2 cellular contexts compared by ENCODE assay signal in the genomic region with DNA sequence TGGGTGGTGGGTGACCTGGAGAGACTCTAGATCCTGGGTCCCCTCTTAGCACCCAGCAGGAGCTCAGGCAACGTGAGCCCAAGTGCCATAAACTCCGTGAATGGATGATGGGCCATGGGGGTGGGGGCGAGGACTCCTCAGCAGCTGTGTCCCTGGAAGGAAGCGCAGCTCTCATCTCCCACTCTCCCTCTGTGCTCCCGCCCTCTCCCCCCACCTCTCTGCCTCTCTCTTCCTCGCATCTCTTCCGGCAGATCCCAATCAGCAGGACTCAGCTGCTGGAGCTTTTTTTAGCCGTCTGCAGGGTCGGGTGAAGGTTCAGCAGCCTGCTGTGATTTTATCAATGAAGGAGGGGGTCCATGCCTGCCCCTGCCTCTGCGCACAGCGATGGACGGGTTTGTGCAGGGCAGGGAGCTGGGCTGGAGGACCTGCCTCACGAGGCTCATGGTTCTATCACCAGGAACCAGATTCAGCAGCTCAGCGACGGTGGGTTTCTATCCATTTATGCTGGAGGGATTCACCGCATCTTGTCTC.
TF ChIP-seq lines count a peak whose summit lies in the region.

No MANE protein-coding gene starts in this region.

TF ChIP-seq in A549, 52 proteins besides CTCF, POLR2A, EP300 and RAD21:
- TF ChIP-seq POLR2AphosphoS2 (conservative IDR thresholded peaks at IDR 0.05; ENCODE audit: low read length) (no peak), PHF8 (IDR thresholded peaks at IDR 0.05; ENCODE audit: borderline replicate concordance, low read depth) (no peak), HOXB13 (CRISPR knock-in tag; IDR thresholded peaks at IDR 0.05; ENCODE audit: low read depth) (no peak), TP53 (CRISPR knock-in tag; IDR thresholded peaks at IDR 0.05) (no peak), NR3C1 (IDR thresholded peaks at IDR 0.05) (no peak), CEBPB (IDR thresholded peaks at IDR 0.05) (no peak), FOSL2 (IDR thresholded peaks at IDR 0.05) (no peak), FOSL2 (CRISPR knock-in tag; IDR thresholded peaks at IDR 0.05) (no peak), EHF (CRISPR knock-in tag; IDR thresholded peaks at IDR 0.05) (no peak), ESRRA (IDR thresholded peaks at IDR 0.05; ENCODE audit: borderline replicate concordance, low read length) (no peak), ZC3H11A (IDR thresholded peaks at IDR 0.05) (no peak), NFE2L2 (conservative IDR thresholded peaks at IDR 0.05; ENCODE audit: low read length) (no peak)
- TF ChIP-seq, protein P1, sequence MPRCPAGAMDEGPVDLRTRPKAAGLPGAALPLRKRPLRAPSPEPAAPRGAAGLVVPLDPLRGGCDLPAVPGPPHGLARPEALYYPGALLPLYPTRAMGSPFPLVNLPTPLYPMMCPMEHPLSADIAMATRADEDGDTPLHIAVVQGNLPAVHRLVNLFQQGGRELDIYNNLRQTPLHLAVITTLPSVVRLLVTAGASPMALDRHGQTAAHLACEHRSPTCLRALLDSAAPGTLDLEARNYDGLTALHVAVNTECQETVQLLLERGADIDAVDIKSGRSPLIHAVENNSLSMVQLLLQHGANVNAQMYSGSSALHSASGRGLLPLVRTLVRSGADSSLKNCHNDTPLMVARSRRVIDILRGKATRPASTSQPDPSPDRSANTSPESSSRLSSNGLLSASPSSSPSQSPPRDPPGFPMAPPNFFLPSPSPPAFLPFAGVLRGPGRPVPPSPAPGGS (IDR thresholded peaks at IDR 0.05): no peak

TF ChIP-seq in K562, 482 proteins besides CTCF, POLR2A, EP300 and RAD21 (continues in another document):
- TF ChIP-seq ZEB2 (IDR thresholded peaks at IDR 0.05) (0 out of 2 replicates have a peak, but pooled peaks have one; percentile 47), SRSF1 (IDR thresholded peaks at IDR 0.05; ENCODE audit: low read depth, low read length) (no peak), ETV1 (tag; conservative IDR thresholded peaks at IDR 0.05; ENCODE audit: low read depth) (peak; percentile 87), CCAR2 (IDR thresholded peaks at IDR 0.05; ENCODE audit: low read depth, low read length) (no peak), SREBF2 (CRISPR knock-in tag; IDR thresholded peaks at IDR 0.05) (no peak), LCOR (CRISPR knock-in tag; IDR thresholded peaks at IDR 0.05) (no peak), CCNT2 (IDR thresholded peaks at IDR 0.05; ENCODE audit: borderline replicate concordance, extremely low read depth, insufficient read length, low read depth, low read length) (peak; percentile 37), NFIC (IDR thresholded peaks at IDR 0.05) (peak; percentile 74), HMGN3 (IDR thresholded peaks at IDR 0.05; ENCODE audit: borderline replicate concordance, extremely low read depth, insufficient read length, low read depth, low read length) (peak; percentile 33), BHLHE40 (IDR thresholded peaks at IDR 0.05; ENCODE audit: low read length) (peak; percentile 32; the same call in 1 of the 2 replicates), ZNF408 (CRISPR knock-in tag; IDR thresholded peaks at IDR 0.05; ENCODE audit: low read depth) (no peak), FOXM1 (IDR thresholded peaks at IDR 0.05; ENCODE audit: low read depth) (peak; percentile 49; the same call in 1 of the 2 replicates), FOXM1 (CRISPR knock-in tag; IDR thresholded peaks at IDR 0.05; ENCODE audit: low read depth) (no peak), MAZ (CRISPR knock-in tag; conservative IDR thresholded peaks at IDR 0.05 in 1 of 2, IDR thresholded peaks at IDR 0.05 in 1 of 2) (peak; percentile 57 to 95; a peak in 3 of 4 replicates), MTA2 (IDR thresholded peaks at IDR 0.05; ENCODE audit: low read depth) (no peak; the same call in 1 of the 2 replicates), ETV6 (IDR thresholded peaks at IDR 0.05; ENCODE audit: borderline replicate concordance in 1 of 2, low read depth in 2 of 2, low read length in 1 of 2) (peak in 1 of 2 experiments; percentile 19; a peak in 1 of 4 replicates), ETV6 (CRISPR knock-in tag; IDR thresholded peaks at IDR 0.05; ENCODE audit: borderline replicate concordance) (no peak), JUND (IDR thresholded peaks at IDR 0.05; ENCODE audit: borderline replicate concordance, low read depth, low read length) (0 out of 2 replicates have a peak, but pooled peaks have one; percentile 22), JUND (tag; IDR thresholded peaks at IDR 0.05; ENCODE audit: borderline replicate concordance, low read depth, low read length) (no peak; the same call in 2 of the 3 replicates), ZNF224 (CRISPR knock-in tag; IDR thresholded peaks at IDR 0.05) (no peak), ZZZ3 (IDR thresholded peaks at IDR 0.05) (no peak), PHF20 (IDR thresholded peaks at IDR 0.05; ENCODE audit: partially characterized antibody) (no peak), SOX6 (IDR thresholded peaks at IDR 0.05) (peak; percentile 55), MEIS2 (IDR thresholded peaks at IDR 0.05; ENCODE audit: partially characterized antibody) (peak; percentile 31), DPF2 (IDR thresholded peaks at IDR 0.05) (peak; percentile 72), FOXA1 (IDR thresholded peaks at IDR 0.05; ENCODE audit: borderline replicate concordance) (no peak), SMARCA5 (IDR thresholded peaks at IDR 0.05) (no peak), ZNF121 (CRISPR knock-in tag; conservative IDR thresholded peaks at IDR 0.05) (no peak), ZNF384 (IDR thresholded peaks at IDR 0.05; ENCODE audit: low read depth, low read length) (0 out of 2 replicates have a peak, but pooled peaks have one; percentile 30), RFX7 (CRISPR knock-in tag; IDR thresholded peaks at IDR 0.05) (no peak), RAD51 (IDR thresholded peaks at IDR 0.05; ENCODE audit: borderline replicate concordance, low read depth) (no peak), ARID2 (IDR thresholded peaks at IDR 0.05) (no peak), RBM15 (IDR thresholded peaks at IDR 0.05; ENCODE audit: insufficient read depth, low read length) (no peak), CHD4 (IDR thresholded peaks at IDR 0.05; ENCODE audit: insufficient read depth, insufficient replicate concordance, low read depth, low read length, poor library complexity, severe bottlenecking) (no peak), BCOR (IDR thresholded peaks at IDR 0.05) (no peak; the same call in 1 of the 2 replicates), CBFA2T3 (IDR thresholded peaks at IDR 0.05) (peak; percentile 92), MCM2 (IDR thresholded peaks at IDR 0.05; ENCODE audit: low read depth) (no peak), TARDBP (IDR thresholded peaks at IDR 0.05) (no peak)
- TF ChIP-seq, protein P2, sequence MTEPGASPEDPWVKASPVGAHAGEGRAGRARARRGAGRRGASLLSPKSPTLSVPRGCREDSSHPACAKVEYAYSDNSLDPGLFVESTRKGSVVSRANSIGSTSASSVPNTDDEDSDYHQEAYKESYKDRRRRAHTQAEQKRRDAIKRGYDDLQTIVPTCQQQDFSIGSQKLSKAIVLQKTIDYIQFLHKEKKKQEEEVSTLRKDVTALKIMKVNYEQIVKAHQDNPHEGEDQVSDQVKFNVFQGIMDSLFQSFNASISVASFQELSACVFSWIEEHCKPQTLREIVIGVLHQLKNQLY (CRISPR knock-in tag; conservative IDR thresholded peaks at IDR 0.05): no peak
- TF ChIP-seq, protein P3, sequence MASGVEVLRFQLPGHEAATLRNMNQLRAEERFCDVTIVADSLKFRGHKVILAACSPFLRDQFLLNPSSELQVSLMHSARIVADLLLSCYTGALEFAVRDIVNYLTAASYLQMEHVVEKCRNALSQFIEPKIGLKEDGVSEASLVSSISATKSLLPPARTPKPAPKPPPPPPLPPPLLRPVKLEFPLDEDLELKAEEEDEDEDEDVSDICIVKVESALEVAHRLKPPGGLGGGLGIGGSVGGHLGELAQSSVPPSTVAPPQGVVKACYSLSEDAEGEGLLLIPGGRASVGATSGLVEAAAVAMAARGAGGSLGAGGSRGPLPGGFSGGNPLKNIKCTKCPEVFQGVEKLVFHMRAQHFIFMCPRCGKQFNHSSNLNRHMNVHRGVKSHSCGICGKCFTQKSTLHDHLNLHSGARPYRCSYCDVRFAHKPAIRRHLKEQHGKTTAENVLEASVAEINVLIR (CRISPR knock-in tag; IDR thresholded peaks at IDR 0.05): no peak
- TF ChIP-seq, protein P4, sequence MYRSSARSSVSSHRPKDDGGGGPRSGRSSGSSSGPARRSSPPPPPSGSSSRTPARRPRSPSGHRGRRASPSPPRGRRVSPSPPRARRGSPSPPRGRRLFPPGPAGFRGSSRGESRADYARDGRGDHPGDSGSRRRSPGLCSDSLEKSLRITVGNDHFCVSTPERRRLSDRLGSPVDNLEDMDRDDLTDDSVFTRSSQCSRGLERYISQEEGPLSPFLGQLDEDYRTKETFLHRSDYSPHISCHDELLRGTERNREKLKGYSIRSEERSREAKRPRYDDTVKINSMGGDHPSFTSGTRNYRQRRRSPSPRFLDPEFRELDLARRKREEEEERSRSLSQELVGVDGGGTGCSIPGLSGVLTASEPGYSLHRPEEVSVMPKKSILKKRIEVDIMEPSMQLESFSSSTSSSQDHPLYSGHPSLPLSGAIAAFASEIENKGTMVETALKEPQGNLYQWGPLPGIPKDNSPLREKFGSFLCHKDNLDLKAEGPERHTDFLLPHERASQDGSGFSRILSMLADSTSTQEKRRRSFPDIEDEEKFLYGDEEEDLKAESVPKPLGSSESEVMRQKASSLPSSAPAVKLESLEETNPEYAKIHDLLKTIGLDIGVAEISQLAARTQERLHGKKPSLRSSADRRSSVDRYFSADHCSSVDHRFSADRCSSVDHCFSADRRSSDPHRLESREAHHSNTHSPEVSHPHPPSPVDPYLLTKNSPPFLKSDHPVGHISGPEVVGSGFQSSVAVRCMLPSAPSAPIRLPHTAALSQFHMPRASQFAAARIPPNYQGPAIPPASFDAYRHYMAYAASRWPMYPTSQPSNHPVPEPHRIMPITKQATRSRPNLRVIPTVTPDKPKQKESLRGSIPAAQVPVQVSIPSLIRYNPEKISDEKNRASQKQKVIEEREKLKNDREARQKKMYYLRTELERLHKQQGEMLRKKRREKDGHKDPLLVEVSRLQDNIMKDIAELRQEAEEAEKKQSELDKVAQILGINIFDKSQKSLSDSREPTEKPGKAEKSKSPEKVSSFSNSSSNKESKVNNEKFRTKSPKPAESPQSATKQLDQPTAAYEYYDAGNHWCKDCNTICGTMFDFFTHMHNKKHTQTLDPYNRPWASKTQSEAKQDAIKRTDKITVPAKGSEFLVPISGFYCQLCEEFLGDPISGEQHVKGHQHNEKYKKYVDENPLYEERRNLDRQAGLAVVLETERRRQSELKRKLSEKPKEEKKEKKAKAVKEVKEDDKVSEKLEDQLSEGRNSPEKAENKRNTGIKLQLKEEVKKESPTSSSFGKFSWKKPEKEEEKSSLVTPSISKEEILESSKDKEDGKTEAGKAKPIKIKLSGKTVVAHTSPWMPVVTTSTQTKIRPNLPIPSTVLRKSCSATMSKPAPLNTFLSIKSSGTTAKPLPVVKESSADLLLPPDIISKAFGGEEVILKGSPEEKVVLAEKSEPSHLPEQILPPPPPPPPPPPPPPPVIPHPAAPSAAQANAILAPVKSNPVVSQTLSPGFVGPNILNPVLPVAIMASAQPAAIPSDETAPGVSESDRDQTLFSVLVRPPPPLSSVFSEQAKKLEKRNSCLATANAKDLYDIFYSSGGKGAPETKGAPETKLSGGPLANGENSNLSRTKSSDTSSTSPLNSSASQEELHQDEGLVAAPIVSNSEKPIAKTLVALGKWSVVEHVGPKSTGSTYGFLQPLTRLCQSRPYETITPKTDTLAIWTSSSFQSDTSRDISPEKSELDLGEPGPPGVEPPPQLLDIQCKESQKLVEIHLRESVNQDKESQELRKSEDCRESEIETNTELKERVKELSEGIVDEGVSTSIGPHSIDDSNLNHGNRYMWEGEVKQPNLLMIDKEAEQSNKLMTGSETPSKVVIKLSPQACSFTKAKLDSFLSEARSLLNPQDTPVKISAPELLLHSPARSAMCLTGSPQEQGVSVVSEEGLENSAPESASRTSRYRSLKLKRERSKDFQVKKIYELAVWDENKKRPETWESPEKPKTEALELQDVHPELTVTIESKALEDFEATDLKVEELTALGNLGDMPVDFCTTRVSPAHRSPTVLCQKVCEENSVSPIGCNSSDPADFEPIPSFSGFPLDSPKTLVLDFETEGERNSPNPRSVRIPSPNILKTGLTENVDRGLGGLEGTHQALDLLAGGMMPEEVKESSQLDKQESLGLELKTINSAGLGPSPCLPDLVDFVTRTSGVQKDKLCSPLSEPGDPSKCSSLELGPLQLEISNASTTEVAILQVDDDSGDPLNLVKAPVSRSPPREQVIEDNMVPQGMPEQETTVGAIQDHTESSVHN (IDR thresholded peaks at IDR 0.05; ENCODE audit: borderline replicate concordance in 1 of 2, low read depth in 1 of 2): peak in 1 of 2 experiments; percentile 55; a peak in 1 of 4 replicates
- TF ChIP-seq, protein P5, sequence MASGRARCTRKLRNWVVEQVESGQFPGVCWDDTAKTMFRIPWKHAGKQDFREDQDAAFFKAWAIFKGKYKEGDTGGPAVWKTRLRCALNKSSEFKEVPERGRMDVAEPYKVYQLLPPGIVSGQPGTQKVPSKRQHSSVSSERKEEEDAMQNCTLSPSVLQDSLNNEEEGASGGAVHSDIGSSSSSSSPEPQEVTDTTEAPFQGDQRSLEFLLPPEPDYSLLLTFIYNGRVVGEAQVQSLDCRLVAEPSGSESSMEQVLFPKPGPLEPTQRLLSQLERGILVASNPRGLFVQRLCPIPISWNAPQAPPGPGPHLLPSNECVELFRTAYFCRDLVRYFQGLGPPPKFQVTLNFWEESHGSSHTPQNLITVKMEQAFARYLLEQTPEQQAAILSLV (tag; IDR thresholded peaks at IDR 0.05): no peak
